1 cellular context compared by ENCODE assay signal in the genomic region with DNA sequence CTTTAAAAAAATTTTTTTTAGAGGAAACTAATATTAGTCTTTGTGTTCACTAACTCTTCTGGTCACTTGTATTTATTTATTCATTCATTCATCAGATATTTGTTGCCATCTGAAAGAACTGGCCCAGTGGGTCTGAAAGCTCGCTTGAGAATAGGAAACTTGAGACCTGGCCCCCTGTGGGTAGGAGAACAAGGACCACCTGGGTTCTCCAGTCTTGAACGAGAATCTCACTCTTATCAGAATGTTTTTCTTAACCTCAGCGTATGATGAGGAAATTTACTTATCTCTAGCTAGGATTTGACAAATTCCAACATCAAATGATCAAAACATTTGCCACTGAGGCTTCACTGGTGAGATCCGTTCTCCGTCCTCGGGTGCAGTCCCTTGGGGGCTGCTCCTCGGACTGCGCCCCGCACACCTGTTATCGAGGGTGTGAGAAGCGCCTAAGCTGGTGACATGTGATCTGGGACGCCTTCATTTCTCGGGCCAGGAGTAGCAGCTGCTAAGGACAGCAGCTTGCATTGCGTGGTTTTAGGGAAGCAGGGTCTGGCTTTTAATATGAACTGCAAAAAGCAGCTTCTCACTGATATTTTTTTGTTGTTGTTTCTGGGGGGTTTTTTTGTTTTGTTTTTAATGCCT.
A peak's percentile ranks its signal among the peaks of the same experiment; 100 is the strongest.
TF ChIP-seq lines count a peak whose summit lies in the region.

No MANE protein-coding gene starts in this region.

TF ChIP-seq in H1, 55 proteins besides CTCF, POLR2A, EP300 and RAD21:
- no peak for TF ChIP-seq JUN (IDR thresholded peaks at IDR 0.05; ENCODE audit: low read depth, low read length)
- TF ChIP-seq BRCA1 (IDR thresholded peaks at IDR 0.05; ENCODE audit: low read depth, low read length) = peak; percentile 48; the same call in 1 of the 2 replicates
- TF ChIP-seq SIN3A (conservative IDR thresholded peaks at IDR 0.05 in 1 of 2, IDR thresholded peaks at IDR 0.05 in 1 of 2; ENCODE audit: low read depth in 1 of 2, low read length in 2 of 2) = no peak
- TF ChIP-seq, protein P1, sequence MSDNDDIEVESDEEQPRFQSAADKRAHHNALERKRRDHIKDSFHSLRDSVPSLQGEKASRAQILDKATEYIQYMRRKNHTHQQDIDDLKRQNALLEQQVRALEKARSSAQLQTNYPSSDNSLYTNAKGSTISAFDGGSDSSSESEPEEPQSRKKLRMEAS (IDR thresholded peaks at IDR 0.05) = peak; percentile 85
- peak; percentile 74; the same call in 1 of the 2 replicates for TF ChIP-seq CHD2 (IDR thresholded peaks at IDR 0.05; ENCODE audit: low read length)
- TF ChIP-seq PHF8 (conservative IDR thresholded peaks at IDR 0.05; ENCODE audit: low read depth, low read length) = no peak
- no peak for TF ChIP-seq SIRT6 (IDR thresholded peaks at IDR 0.05; ENCODE audit: low read length)
- TF ChIP-seq GABPA (IDR thresholded peaks at IDR 0.05; ENCODE audit: borderline replicate concordance, insufficient read depth, low read length) = no peak
- TF ChIP-seq, protein P2, sequence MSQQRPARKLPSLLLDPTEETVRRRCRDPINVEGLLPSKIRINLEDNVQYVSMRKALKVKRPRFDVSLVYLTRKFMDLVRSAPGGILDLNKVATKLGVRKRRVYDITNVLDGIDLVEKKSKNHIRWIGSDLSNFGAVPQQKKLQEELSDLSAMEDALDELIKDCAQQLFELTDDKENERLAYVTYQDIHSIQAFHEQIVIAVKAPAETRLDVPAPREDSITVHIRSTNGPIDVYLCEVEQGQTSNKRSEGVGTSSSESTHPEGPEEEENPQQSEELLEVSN (IDR thresholded peaks at IDR 0.05) = peak; percentile 86
